In the genomic region with DNA sequence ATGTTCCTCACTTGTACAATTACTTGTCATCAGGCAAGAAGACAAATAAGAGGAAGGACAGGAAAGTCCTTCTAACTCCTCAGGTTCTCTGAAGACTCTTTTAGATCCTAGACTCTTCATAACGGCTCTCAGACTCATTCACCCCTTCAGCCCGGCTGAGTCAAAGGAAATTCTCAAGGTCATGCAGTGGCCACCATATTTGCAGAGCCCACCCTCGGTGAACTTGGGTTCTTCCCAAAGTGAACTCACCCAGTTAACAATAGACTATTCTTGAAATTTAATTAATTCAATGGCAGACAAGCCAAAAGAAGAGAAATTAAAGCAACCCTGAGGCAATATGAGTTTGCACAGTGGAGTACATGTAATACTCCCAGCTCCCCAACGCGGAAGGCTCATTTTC, we compare ENCODE assay signal across 18 cellular contexts. TPM values are rescaled to one million over a fixed set of nuclear protein-coding genes. Genes with fewer than 3 reads are reported as not detected.
DNase-seq lines count a peak whose midpoint lies in the region; ATAC-seq and TF ChIP-seq lines count a peak whose summit lies in the region.
"Had no signal": no experiment of that assay in that cellular context is flagged by ENCODE, and none has a peak within 500 bp of the region (broad histone marks: within the 10 kb centered on the region; RNA-seq: fewer than 3 reads in every experiment).

No MANE protein-coding gene starts in this region.

- H3K4me3 ChIP-seq in left ventricle myocardium inferior, result no peak overlapping the region
- H3K4me3 ChIP-seq in heart left ventricle, result no peak overlapping the region
- no peak overlapping the region for H3K4me3 ChIP-seq in hepatocyte
- no peak overlapping the region for H3K4me3 ChIP-seq in smooth muscle cell
- H3K4me3 ChIP-seq in lower lobe of right lung, result no peak overlapping the region
- H3K4me3 ChIP-seq: A549 had no signal

- H3K27me3 ChIP-seq in left ventricle myocardium inferior (ENCODE audit: low read depth) (peaks cover 10% of the 10 kb centered on the region), heart left ventricle (peaks cover 0 to 7% (median 0%) of the 10 kb centered on the region in 9 donors), hepatocyte (no peaks in the 10 kb centered on the region), smooth muscle cell (ENCODE audit: low read depth) (no peaks in the 10 kb centered on the region), lower lobe of right lung (ENCODE audit: low read depth) (no peaks in the 10 kb centered on the region)

- no peaks in the 10 kb centered on the region for H3K36me3 ChIP-seq in left ventricle myocardium inferior
- H3K36me3 ChIP-seq in heart left ventricle, result no peaks in the 10 kb centered on the region
- no peaks in the 10 kb centered on the region for H3K36me3 ChIP-seq in hepatocyte (replicated peaks; ENCODE audit: insufficient read depth, low read depth)
- no peaks in the 10 kb centered on the region for H3K36me3 ChIP-seq in smooth muscle cell (ENCODE audit: low read depth)
- H3K36me3 ChIP-seq in lower lobe of right lung, result no peaks in the 10 kb centered on the region

- peaks cover 10% of the 10 kb centered on the region for H3F3A ChIP-seq in smooth muscle cell (ENCODE audit: low read depth)

- no peaks in the 10 kb centered on the region for H3K9me3 ChIP-seq in left ventricle myocardium inferior (replicated peaks)
- no peaks in the 10 kb centered on the region for H3K9me3 ChIP-seq in heart left ventricle
- H3K9me3 ChIP-seq in hepatocyte (ENCODE audit: low read depth), result no peaks in the 10 kb centered on the region
- no peaks in the 10 kb centered on the region for H3K9me3 ChIP-seq in smooth muscle cell (replicated peaks; ENCODE audit: low read depth)
- no peaks in the 10 kb centered on the region for H3K9me3 ChIP-seq in lower lobe of right lung
- H3K9me3 ChIP-seq: A549 had no signal

- DNase-seq in left ventricle myocardium inferior (no peak), heart left ventricle (no peak), astrocyte of the hippocampus (ENCODE audit: low read depth, low spot score) (peak; percentile 21), hepatocyte (ENCODE audit: low spot score) (no peak), smooth muscle cell (lab: John Stamatoyannopoulos, UW; ENCODE audit: unreplicated experiment) (no peak), NCI-H1092 treated with DMSO at 0.1 percent for 48 hours (lab: John Stamatoyannopoulos, UW) (no peak), lower lobe of right lung (no peak)
- DNase-seq: DMS53; GF-D8; NCI-H1092; NCI-H1436 treated with DMSO at 0.1 percent for 48 hours; NCI-H1930; NCI-H510A treated with DMSO at 0.1 percent for 48 hours; NCI-H748 treated with DMSO at 0.1 percent for 48 hours; NK-92 treated with Interleukin-12 subunit alpha and Interleukin-12 subunit beta, amount 100 ng/mL, for 24 hours had no signal

- intact Hi-C loops in left ventricle myocardium inferior (cut with micrococcal nuclease) (no loop called here), heart left ventricle (cut with DNase I) (no loop called here), lower lobe of right lung (cut with DNase I) (no loop called here)

- H3K79me2 ChIP-seq in hepatocyte (no peaks in the 10 kb centered on the region), smooth muscle cell (ENCODE audit: low read depth) (no peaks in the 10 kb centered on the region)

- H3K27ac ChIP-seq in left ventricle myocardium inferior (replicated peaks) (peak overlapping the region; percentile 77), heart left ventricle (peak overlapping the region in 4 of 12 donors; percentile 8 to 42 (median 26)), hepatocyte (peak overlapping the region; percentile 85), smooth muscle cell (ENCODE audit: low read depth) (no peak overlapping the region), lower lobe of right lung (no peak overlapping the region)
- H3K27ac ChIP-seq: A549 had no signal

- H3K4me1 ChIP-seq in left ventricle myocardium inferior (no peaks in the 10 kb centered on the region), heart left ventricle (peaks cover 0 to 17% (median 0%) of the 10 kb centered on the region in 12 donors), hepatocyte (ENCODE audit: insufficient read depth) (peaks cover 13% of the 10 kb centered on the region), smooth muscle cell (ENCODE audit: low read depth) (no peaks in the 10 kb centered on the region), lower lobe of right lung (no peaks in the 10 kb centered on the region)
- H3K4me1 ChIP-seq: A549 had no signal

- 59 to 78% (median 72%) methylated on average over 5 of the region's 5 CpGs for WGBS in heart left ventricle, 4 donors
- 92% methylated on average over 5 of the region's 5 CpGs for WGBS in hepatocyte (ENCODE audit: low lambda C conversion rate, missing lambda C conversion rate)
- 94% methylated on average over 5 of the region's 5 CpGs for WGBS in smooth muscle cell (ENCODE audit: low lambda C conversion rate)

- H4K20me1 ChIP-seq in hepatocyte (ENCODE audit: insufficient read depth, poor library complexity, severe bottlenecking) (no peaks in the 10 kb centered on the region), smooth muscle cell (ENCODE audit: low read depth) (no peaks in the 10 kb centered on the region)

- H3K4me2 ChIP-seq in hepatocyte, result peak overlapping the region; percentile 49
- H3K4me2 ChIP-seq in smooth muscle cell, result peak overlapping the region; percentile 69
- H3K4me2 ChIP-seq: A549 had no signal

- ATAC-seq in heart left ventricle (no peak), GM18907 (IDR thresholded peaks at IDR 0.05; ENCODE audit: unreplicated experiment) (no peak), lower lobe of right lung (no peak)
- ATAC-seq: A549, Panc1 had no signal

- TF ChIP-seq CTCF in left ventricle myocardium inferior (IDR thresholded peaks at IDR 0.05; ENCODE audit: borderline replicate concordance) (no peak), heart left ventricle (IDR thresholded peaks at IDR 0.05) (no peak), hepatocyte (IDR thresholded peaks at IDR 0.05; ENCODE audit: poor library complexity) (no peak), smooth muscle cell (IDR thresholded peaks at IDR 0.05; ENCODE audit: borderline replicate concordance, insufficient read depth, poor library complexity, severe bottlenecking) (no peak), lower lobe of right lung (IDR thresholded peaks at IDR 0.05) (no peak)

- H3K9ac ChIP-seq in smooth muscle cell (ENCODE audit: low read depth), result no peak overlapping the region

- no peaks in the 10 kb centered on the region for H3K9me2 ChIP-seq in hepatocyte (replicated peaks; ENCODE audit: insufficient read depth)

- TF ChIP-seq POLR2A in heart left ventricle (IDR thresholded peaks at IDR 0.05), result no peak

- H2AFZ ChIP-seq in hepatocyte, result no peak overlapping the region
- no peak overlapping the region for H2AFZ ChIP-seq in smooth muscle cell (ENCODE audit: low read depth)

RNA-seq across cellular contexts. Expression of gene TIAM1, which starts 27.7 kb away (rescaled TPM):
- total RNA-seq in left ventricle myocardium inferior, result 1.8 TPM
- total RNA-seq in heart left ventricle, result 1 to 10 TPM in 8 of 9 donors, under 1 TPM in 1; 0.31 to 9.4 (median 1.7) TPM
- polyA plus RNA-seq in heart left ventricle, result under 1 TPM; 0.57 to 0.97 TPM
- total RNA-seq in hepatocyte, result 8.8 and 10.4 TPM in 2 replicates
- 8.8 and 11.3 TPM in 2 replicates for polyA plus RNA-seq in hepatocyte
- 8.2 and 12.9 TPM in 2 replicates for total RNA-seq in smooth muscle cell
- 3.2 and 4.8 TPM in 2 replicates for polyA plus RNA-seq in smooth muscle cell
- total RNA-seq in lower lobe of right lung, result 45.5 TPM

Comparison
In these comparisons a context has a peak if more than half of its experiments do, and no peak if none do; other contexts are left out.
1. H3K27ac ChIP-seq: peak in left ventricle myocardium inferior (single experiment) and hepatocyte (single experiment); none in smooth muscle cell (single experiment) and lower lobe of right lung (single experiment).